In genomic region chr5:122019936-122020590, GRCh38 we compare ENCODE assay signal across 12 cellular contexts. TPM values are rescaled to one million over a fixed set of nuclear protein-coding genes. Genes with fewer than 3 reads are reported as not detected.
DNase-seq lines count a peak whose midpoint lies in the region; ATAC-seq, FAIRE-seq and TF ChIP-seq lines count a peak whose summit lies in the region.
"Had no signal": no experiment of that assay in that cellular context is flagged by ENCODE, and none has a peak within 500 bp of the region (broad histone marks: within the 10 kb centered on the region; RNA-seq: fewer than 3 reads in every experiment).

No MANE protein-coding gene starts in this region.

- H3K9me3 Mint-ChIP-seq in CD8-positive, alpha-beta T cell: no peaks in the 10 kb centered on the region

- no peaks in the 10 kb centered on the region for H3K36me3 ChIP-seq in CD8-positive, alpha-beta T cell (ENCODE audit: insufficient read depth, low read length)
- H3K36me3 ChIP-seq in bronchial epithelial cell (ENCODE audit: control insufficient read depth, insufficient read depth, low read length) (no peaks in the 10 kb centered on the region), ascending aorta (peaks cover 0 to 19% of the 10 kb centered on the region in 2 donors)

- no peaks in the 10 kb centered on the region for H3K9me3 ChIP-seq in CD8-positive, alpha-beta T cell (ENCODE audit: low read length)
- no peaks in the 10 kb centered on the region for H3K9me3 ChIP-seq in ascending aorta
- H3K9me3 ChIP-seq: heart right ventricle had no signal

- peak overlapping the region; percentile 0 for H3K27ac Mint-ChIP-seq in CD8-positive, alpha-beta T cell

- no peaks in the 10 kb centered on the region for H3K27me3 ChIP-seq in CD8-positive, alpha-beta T cell (ENCODE audit: insufficient read depth, low read length)
- H3K27me3 ChIP-seq in bronchial epithelial cell (ENCODE audit: control insufficient read depth, insufficient read depth, low read length) (no peaks in the 10 kb centered on the region), ascending aorta (no peaks in the 10 kb centered on the region)
- H3K27me3 ChIP-seq: heart right ventricle had no signal

- no peaks in the 10 kb centered on the region for H3K4me1 ChIP-seq in CD8-positive, alpha-beta T cell (ENCODE audit: insufficient read depth, low read length)
- peaks cover 0 to 9% of the 10 kb centered on the region in 2 donors for H3K4me1 ChIP-seq in ascending aorta
- H3K4me1 ChIP-seq: heart right ventricle had no signal

- ATAC-seq in CD8-positive, alpha-beta T cell: no peak
- ATAC-seq in GM18907 (IDR thresholded peaks at IDR 0.05; ENCODE audit: unreplicated experiment) (peak; percentile 47), HG03565 (IDR thresholded peaks at IDR 0.05; ENCODE audit: unreplicated experiment) (peak; percentile 71)
- ATAC-seq: heart right ventricle, left lobe of liver had no signal

- POLR2A ChIA-PET in CD8-positive, alpha-beta T cell (lab: Charles Lee): no interaction called here

- no peak for DNase-seq in CD8-positive, alpha-beta T cell
- peak; percentile 7 for DNase-seq in bronchial epithelial cell (ENCODE audit: low read depth)
- no peak for DNase-seq in middle frontal gyrus (ENCODE audit: extremely low spot score, low spot score)
- no peak for DNase-seq in HCEC 1CT
- DNase-seq in germinal center (ENCODE audit: low spot score): no peak
- no peak for DNase-seq in ascending aorta (ENCODE audit: low spot score in 2 of 2)
- DNase-seq: heart right ventricle, Karpas-422, NCI-H2029 had no signal

- H3K4me3 ChIP-seq in CD8-positive, alpha-beta T cell (ENCODE audit: low read depth, low read length): no peak overlapping the region
- H3K4me3 ChIP-seq in bronchial epithelial cell (ENCODE audit: low read depth, low read length) (no peak overlapping the region), ascending aorta (no peak overlapping the region)
- H3K4me3 ChIP-seq: heart right ventricle had no signal

- H3K4me3 Mint-ChIP-seq in CD8-positive, alpha-beta T cell: no peak overlapping the region

- no peak overlapping the region for H3K27ac ChIP-seq in CD8-positive, alpha-beta T cell (ENCODE audit: low read depth, low read length)
- no peak overlapping the region for H3K27ac ChIP-seq in ascending aorta
- H3K27ac ChIP-seq: heart right ventricle had no signal

- no peak for TF ChIP-seq CTCF in CD8-positive, alpha-beta T cell (IDR thresholded peaks at IDR 0.05)
- TF ChIP-seq CTCF in bronchial epithelial cell (IDR thresholded peaks at IDR 0.05; ENCODE audit: insufficient read depth, low read length, severe bottlenecking): no peak
- no peak for TF ChIP-seq CTCF in ascending aorta (IDR thresholded peaks at IDR 0.05)

- H3K36me3 Mint-ChIP-seq in CD8-positive, alpha-beta T cell: peaks cover 53% of the 10 kb centered on the region

- intact Hi-C loops in CD8-positive, alpha-beta T cell (cut with DNase I, micrococcal nuclease): no loop called here
- intact Hi-C loops in ascending aorta (cut with DNase I): no loop called here

- CTCF ChIA-PET in CD8-positive, alpha-beta T cell (lab: Charles Lee): no interaction called here

- H3K4me1 Mint-ChIP-seq in CD8-positive, alpha-beta T cell (ENCODE audit: low read depth): no peaks in the 10 kb centered on the region

- no peak for FAIRE-seq in bronchial epithelial cell (lab: Jason Lieb, UNC)

- H3K27me3 Mint-ChIP-seq in CD8-positive, alpha-beta T cell (ENCODE audit: low read depth): no peaks in the 10 kb centered on the region

RNA-seq across cellular contexts. Expression of gene LOX, which starts 58.0 kb away (rescaled TPM):
- not detected for total RNA-seq in CD8-positive, alpha-beta T cell
- total RNA-seq in bronchial epithelial cell (1.4 and 1.8 TPM in 2 replicates), ascending aorta (48.1 TPM)

RNA-seq across cellular contexts. Expression of gene SRFBP1, which starts 58.3 kb away (rescaled TPM):
- total RNA-seq in CD8-positive, alpha-beta T cell: 1 to 10 TPM; 4.5 to 5.2 TPM
- 17.1 and 21.0 TPM in 2 replicates for total RNA-seq in bronchial epithelial cell
- total RNA-seq in ascending aorta: 2.6 TPM

Comparison
In these comparisons a context has a peak if more than half of its experiments do, and no peak if none do; other contexts are left out.
1. RNA of gene LOX, which starts 58.0 kb away (total RNA-seq): 48.1 TPM in ascending aorta (single experiment); 1.4 to 1.8 TPM in bronchial epithelial cell and not detected in CD8-positive, alpha-beta T cell; every median in the first group is over 10 times any median in the second.